2 cellular contexts compared by ENCODE assay signal in genomic region chr6:33124525-33124901, GRCh38.
TF ChIP-seq lines count a peak whose summit lies in the region.

No MANE protein-coding gene starts in this region.

TF ChIP-seq in GM23338, 12 proteins besides CTCF, POLR2A, EP300 and RAD21:
- TF ChIP-seq, protein P1, sequence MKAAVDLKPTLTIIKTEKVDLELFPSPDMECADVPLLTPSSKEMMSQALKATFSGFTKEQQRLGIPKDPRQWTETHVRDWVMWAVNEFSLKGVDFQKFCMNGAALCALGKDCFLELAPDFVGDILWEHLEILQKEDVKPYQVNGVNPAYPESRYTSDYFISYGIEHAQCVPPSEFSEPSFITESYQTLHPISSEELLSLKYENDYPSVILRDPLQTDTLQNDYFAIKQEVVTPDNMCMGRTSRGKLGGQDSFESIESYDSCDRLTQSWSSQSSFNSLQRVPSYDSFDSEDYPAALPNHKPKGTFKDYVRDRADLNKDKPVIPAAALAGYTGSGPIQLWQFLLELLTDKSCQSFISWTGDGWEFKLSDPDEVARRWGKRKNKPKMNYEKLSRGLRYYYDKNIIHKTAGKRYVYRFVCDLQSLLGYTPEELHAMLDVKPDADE (IDR thresholded peaks at IDR 0.05): no peak
- TF ChIP-seq ZNF114 (CRISPR knock-in tag; IDR thresholded peaks at IDR 0.05) (no peak), ZNF462 (CRISPR knock-in tag; IDR thresholded peaks at IDR 0.05) (no peak), ZNF331 (CRISPR knock-in tag; IDR thresholded peaks at IDR 0.05; ENCODE audit: low read depth) (no peak), STAT1 (IDR thresholded peaks at IDR 0.05; ENCODE audit: unreplicated experiment) (no peak), POLR2AphosphoS5 (IDR thresholded peaks at IDR 0.05; ENCODE audit: low read depth) (no peak), EZH2phosphoT487 (IDR thresholded peaks at IDR 0.05; ENCODE audit: unreplicated experiment) (no peak), EZH2 (IDR thresholded peaks at IDR 0.05; ENCODE audit: low read depth, unreplicated experiment) (no peak), JUNB (IDR thresholded peaks at IDR 0.05; ENCODE audit: unreplicated experiment) (no peak), CREB1 (CRISPR knock-in tag; IDR thresholded peaks at IDR 0.05; ENCODE audit: low read depth) (no peak), NANOG (IDR thresholded peaks at IDR 0.05; ENCODE audit: borderline replicate concordance) (no peak), REST (IDR thresholded peaks at IDR 0.05; ENCODE audit: unreplicated experiment) (no peak)
TF ChIP-seq in GM23338: peak in this region for 0.

TF ChIP-seq in HCT116, 20 proteins besides CTCF, POLR2A, EP300 and RAD21:
- no peak for TF ChIP-seq JUND (IDR thresholded peaks at IDR 0.05)
- no peak for TF ChIP-seq REST (IDR thresholded peaks at IDR 0.05; ENCODE audit: low read depth)
- TF ChIP-seq CBX3 (IDR thresholded peaks at IDR 0.05; ENCODE audit: low read depth): no peak
- no peak for TF ChIP-seq FOSL1 (IDR thresholded peaks at IDR 0.05; ENCODE audit: low read depth)
- no peak for TF ChIP-seq SP1 (IDR thresholded peaks at IDR 0.05; ENCODE audit: low read depth)
- TF ChIP-seq ZFX (IDR thresholded peaks at IDR 0.05): no peak
- no peak for TF ChIP-seq SRF (IDR thresholded peaks at IDR 0.05; ENCODE audit: low read depth)
- TF ChIP-seq ZBTB33 (IDR thresholded peaks at IDR 0.05; ENCODE audit: extremely low read depth, insufficient replicate concordance, low read length): no peak
- no peak for TF ChIP-seq CEBPB (IDR thresholded peaks at IDR 0.05; ENCODE audit: low read depth)
- no peak for TF ChIP-seq EZH2phosphoT487 (IDR thresholded peaks at IDR 0.05; ENCODE audit: borderline replicate concordance)
- no peak for TF ChIP-seq POLR2AphosphoS5 (IDR thresholded peaks at IDR 0.05; ENCODE audit: low read depth, low read length)
- TF ChIP-seq MAX (IDR thresholded peaks at IDR 0.05): no peak
- no peak for TF ChIP-seq SIN3A (IDR thresholded peaks at IDR 0.05; ENCODE audit: low read depth)
- no peak for TF ChIP-seq EZH2 (IDR thresholded peaks at IDR 0.05)
- no peak for TF ChIP-seq ZNF274 (IDR thresholded peaks at IDR 0.05; ENCODE audit: low read depth, low read length)
- TF ChIP-seq EGR1 (IDR thresholded peaks at IDR 0.05; ENCODE audit: low read depth): no peak
- no peak for TF ChIP-seq ATF3 (IDR thresholded peaks at IDR 0.05)
